Comparison of ENCODE assay signal across 8 cellular contexts in genomic region chr1:225919906-225920305, GRCh38. TPM values are rescaled to one million over a fixed set of nuclear protein-coding genes. Genes with fewer than 3 reads are reported as not detected.
DNase-seq lines count a peak whose midpoint lies in the region; ATAC-seq and TF ChIP-seq lines count a peak whose summit lies in the region.

No MANE protein-coding gene starts in this region.

- peak in 7 of 56 donors; percentile 4 to 31 (median 17) for TF ChIP-seq CTCF in dorsolateral prefrontal cortex (IDR thresholded peaks at IDR 0.05 in 54 of 56, conservative IDR thresholded peaks at IDR 0.05 in 2 of 56; ENCODE audit: low read depth in 1 of 56, partially characterized antibody in 56 of 56)

- no peaks in the 10 kb centered on the region for H3K27me3 ChIP-seq in dorsolateral prefrontal cortex

- peak; percentile 35 for DNase-seq in NCI-H1436 (lab: John Stamatoyannopoulos, UW)
- DNase-seq in NCI-H1436 treated with DMSO at 0.1 percent for 48 hours (lab: John Stamatoyannopoulos, UW): no peak
- DNase-seq in dorsolateral prefrontal cortex: peak; percentile 30 to 92 (median 90)
- peak; percentile 54 for DNase-seq in occipital lobe (lab: John Stamatoyannopoulos, UW)
- no peak for DNase-seq in left lobe of liver (ENCODE audit: low spot score)

- H3K27ac ChIP-seq in dorsolateral prefrontal cortex: peak overlapping the region; percentile 60 to 97 (median 91)

- intact Hi-C loops in dorsolateral prefrontal cortex (cut with DNase I): loop anchor here (5.0 to 10.0 kb wide), 8 partner anchors 55 to 445 kb away; partner anchors contain the start of genes ENAH (in 1 of the 2), H3-3A (in 1 of the 2) and SRP9 (in 1 of the 2)

- no peak for ATAC-seq in HG02571 (IDR thresholded peaks at IDR 0.05; ENCODE audit: unreplicated experiment)
- no peak for ATAC-seq in GM19455 (IDR thresholded peaks at IDR 0.05; ENCODE audit: unreplicated experiment)
- ATAC-seq in left lobe of liver: no peak

- peak overlapping the region in 13 of 59 donors; percentile 2 to 38 (median 14) for H3K4me3 ChIP-seq in dorsolateral prefrontal cortex

TF ChIP-seq in PFSK-1, 5 proteins besides CTCF, POLR2A, EP300 and RAD21:
- TF ChIP-seq POLR2AphosphoS5 (IDR thresholded peaks at IDR 0.05; ENCODE audit: low read depth, low read length) (no peak), FOXP2 (optimal IDR thresholded peaks at IDR 0.05; ENCODE audit: borderline replicate concordance, extremely low read depth, extremely low read length, insufficient read depth) (peak; percentile 77)

RNA-seq across cellular contexts. Expression of gene PYCR2, which starts 4.1 kb away (rescaled TPM):
- 147 TPM for polyA plus RNA-seq in PFSK-1 (2012; ENCODE audit: insufficient read length, low read depth)
- total RNA-seq in dorsolateral prefrontal cortex: 100 to 1,000 TPM in 2 of 120 experiments, 10 to 100 TPM in 118; 44.8 to 116 (median 65.6) TPM
- total RNA-seq in occipital lobe: 16.2 TPM
- total RNA-seq in left lobe of liver: 26.9 TPM

RNA-seq across cellular contexts. Expression of gene LEFTY2, which starts 21.1 kb away (rescaled TPM):
- polyA plus RNA-seq in PFSK-1 (2012; ENCODE audit: insufficient read length, low read depth): not detected
- total RNA-seq in dorsolateral prefrontal cortex (1 to 10 TPM in 6 of 120 experiments, under 1 TPM in 12, not detected in 102; 0.23 to 2.2 (median 0.41) TPM), occipital lobe (0.47 TPM), left lobe of liver (not detected)

RNA-seq across cellular contexts. Expression of gene LEFTY1, which starts 31.0 kb away (rescaled TPM):
- polyA plus RNA-seq in PFSK-1 (2012; ENCODE audit: insufficient read length, low read depth): 0.43 TPM
- 1 to 10 TPM in 119 of 120 experiments, under 1 TPM in 1; 0.84 to 8.3 (median 3.3) TPM for total RNA-seq in dorsolateral prefrontal cortex
- total RNA-seq in occipital lobe: 0.47 TPM
- 1.3 TPM for total RNA-seq in left lobe of liver

RNA-seq across cellular contexts. Expression of gene TMEM63A, which starts 37.7 kb away (rescaled TPM):
- 18.5 TPM for polyA plus RNA-seq in PFSK-1 (2012; ENCODE audit: insufficient read length, low read depth)
- total RNA-seq in dorsolateral prefrontal cortex: 100 to 1,000 TPM in 94 of 120 experiments, 10 to 100 TPM in 26; 47.1 to 833 (median 180) TPM
- 1.1 TPM for total RNA-seq in occipital lobe
- total RNA-seq in left lobe of liver: 69.1 TPM

Comparison
In these comparisons a context has a peak if more than half of its experiments do, and no peak if none do; other contexts are left out.
1. DNase-seq: peak in NCI-H1436 (single experiment), dorsolateral prefrontal cortex (10 of 10) and occipital lobe (single experiment); none in NCI-H1436 treated with DMSO at 0.1 percent for 48 hours (single experiment) and left lobe of liver (single experiment).